Comparison of ENCODE assay signal across 2 cellular contexts in genomic region chr3:159624616-159625015, GRCh38.
TF ChIP-seq lines count a peak whose summit lies in the region.

No MANE protein-coding gene starts in this region.

TF ChIP-seq in GM23338, 12 proteins besides CTCF, POLR2A, EP300 and RAD21:
- TF ChIP-seq REST (IDR thresholded peaks at IDR 0.05; ENCODE audit: unreplicated experiment), result no peak
- no peak for TF ChIP-seq STAT1 (IDR thresholded peaks at IDR 0.05; ENCODE audit: unreplicated experiment)
- no peak for TF ChIP-seq ZNF331 (CRISPR knock-in tag; IDR thresholded peaks at IDR 0.05; ENCODE audit: low read depth)
- TF ChIP-seq ZNF462 (CRISPR knock-in tag; IDR thresholded peaks at IDR 0.05), result no peak
- TF ChIP-seq ZNF114 (CRISPR knock-in tag; IDR thresholded peaks at IDR 0.05), result no peak
- TF ChIP-seq EZH2 (IDR thresholded peaks at IDR 0.05; ENCODE audit: low read depth, unreplicated experiment), result no peak
TF ChIP-seq in GM23338: peak in this region for 0.

TF ChIP-seq in H1, 55 proteins besides CTCF, POLR2A, EP300 and RAD21 (continued from another document):
- no peak for TF ChIP-seq MAX (IDR thresholded peaks at IDR 0.05)
- no peak for TF ChIP-seq SP2 (IDR thresholded peaks at IDR 0.05; ENCODE audit: low read length)
- TF ChIP-seq PHF8 (conservative IDR thresholded peaks at IDR 0.05; ENCODE audit: low read depth, low read length), result no peak
- TF ChIP-seq HDAC6 (IDR thresholded peaks at IDR 0.05; ENCODE audit: low read depth, low read length), result no peak
- TF ChIP-seq CREB1 (IDR thresholded peaks at IDR 0.05), result no peak
- TF ChIP-seq YY1 (IDR thresholded peaks at IDR 0.05; ENCODE audit: low read depth, low read length), result no peak
- TF ChIP-seq SRF (IDR thresholded peaks at IDR 0.05; ENCODE audit: low read depth, low read length), result no peak
- no peak for TF ChIP-seq KDM5A (IDR thresholded peaks at IDR 0.05; ENCODE audit: low read length)
- TF ChIP-seq ZNF274 (IDR thresholded peaks at IDR 0.05; ENCODE audit: borderline replicate concordance, extremely low read depth, low read length), result no peak
- TF ChIP-seq SIRT6 (IDR thresholded peaks at IDR 0.05; ENCODE audit: low read length), result no peak
- TF ChIP-seq EZH2 (IDR thresholded peaks at IDR 0.05; ENCODE audit: low read depth, low read length, severe bottlenecking), result no peak
- no peak for TF ChIP-seq TEAD4 (IDR thresholded peaks at IDR 0.05; ENCODE audit: low read depth, low read length)
- no peak for TF ChIP-seq BRCA1 (IDR thresholded peaks at IDR 0.05; ENCODE audit: low read depth, low read length)
- no peak for TF ChIP-seq TAF1 (IDR thresholded peaks at IDR 0.05; ENCODE audit: low read depth, low read length)
- no peak for TF ChIP-seq RXRA (IDR thresholded peaks at IDR 0.05; ENCODE audit: insufficient read depth, low read depth, low read length)
